In genomic region chr2:120349125-120349921, GRCh38 we compare ENCODE assay signal across 15 cellular contexts.
"Had no signal": no experiment of that assay in that cellular context is flagged by ENCODE, and none has a peak within 500 bp of the region (broad histone marks: within the 10 kb centered on the region; RNA-seq: fewer than 3 reads in every experiment).

No MANE protein-coding gene starts in this region.

- DNase-seq: activated CD4-positive, alpha-beta memory T cell treated with anti-CD3 and anti-CD28 coated beads for 36 hours; activated naive CD8-positive, alpha-beta T cell treated with anti-CD3 and anti-CD28 coated beads, Interleukin-2, amount 50 U/mL, for 24 hours; activated T-cell treated with anti-CD3 and anti-CD28 coated beads, Interleukin-2, amount 50 U/mL, for 48 hours; colonic mucosa; effector CD4-positive, alpha-beta T cell; heart right ventricle; naive B cell; occipital lobe; stimulated activated CD4-positive, alpha-beta T cell treated with anti-CD3 and anti-CD28 coated beads, Interleukin-2, amount 100 ng/mL, for 48 hours; stimulated activated naive CD4-positive, alpha-beta T cell treated with Interleukin-2 at 50 U/mL for 16 hours; SW 1271 had no signal

- H3K4me3 ChIP-seq: ascending aorta, colonic mucosa, heart right ventricle, lung, prostate gland had no signal

- H3K9me3 ChIP-seq: ascending aorta, colonic mucosa, heart right ventricle, prostate gland had no signal

- FAIRE-seq: frontal cortex had no signal

- H3K36me3 ChIP-seq: ascending aorta, colonic mucosa, heart right ventricle had no signal

- H3K27ac ChIP-seq: ascending aorta, colonic mucosa, heart right ventricle, prostate gland had no signal

- ATAC-seq: activated naive CD8-positive, alpha-beta T cell treated with anti-CD3 and anti-CD28 coated beads, Interleukin-2, amount 50 U/mL, for 24 hours; heart right ventricle had no signal

- H3K27me3 ChIP-seq: ascending aorta had no signal

- H3K4me3 Mint-ChIP-seq: activated CD4-positive, alpha-beta memory T cell treated with anti-CD3 and anti-CD28 coated beads for 36 hours; activated naive CD8-positive, alpha-beta T cell treated with anti-CD3 and anti-CD28 coated beads, Interleukin-2, amount 50 U/mL, for 24 hours had no signal

- H3K36me3 Mint-ChIP-seq: activated CD4-positive, alpha-beta memory T cell treated with anti-CD3 and anti-CD28 coated beads for 36 hours; naive B cell had no signal

- H3K27ac Mint-ChIP-seq: activated CD4-positive, alpha-beta memory T cell treated with anti-CD3 and anti-CD28 coated beads for 36 hours; activated naive CD8-positive, alpha-beta T cell treated with anti-CD3 and anti-CD28 coated beads, Interleukin-2, amount 50 U/mL, for 24 hours; naive B cell had no signal

- H3K9me3 Mint-ChIP-seq: activated CD4-positive, alpha-beta memory T cell treated with anti-CD3 and anti-CD28 coated beads for 36 hours; activated naive CD8-positive, alpha-beta T cell treated with anti-CD3 and anti-CD28 coated beads, Interleukin-2, amount 50 U/mL, for 24 hours had no signal
